In the genomic region with DNA sequence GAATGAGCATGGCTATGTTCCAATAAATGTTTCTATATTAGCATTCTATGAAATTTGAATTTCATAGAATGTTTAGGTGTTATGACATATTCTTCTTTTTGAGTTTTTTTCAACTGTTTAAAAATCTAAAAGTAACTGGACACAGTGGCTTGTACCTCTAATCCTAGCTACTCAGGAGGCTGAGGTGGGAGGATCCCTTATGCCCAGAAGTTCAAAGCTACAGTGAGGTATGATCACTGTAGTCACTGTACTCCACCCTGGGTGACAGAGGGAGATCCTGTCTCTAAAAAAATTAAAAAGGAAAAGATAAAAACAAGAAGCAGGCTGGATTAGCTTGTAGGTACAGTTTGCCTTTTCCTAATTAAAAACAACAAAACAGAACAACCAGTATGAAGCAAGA, we compare ENCODE assay signal across 23 cellular contexts.
DNase-seq lines count a peak whose midpoint lies in the region; ATAC-seq and TF ChIP-seq lines count a peak whose summit lies in the region.
"Had no signal": no experiment of that assay in that cellular context is flagged by ENCODE, and none has a peak within 500 bp of the region (broad histone marks: within the 10 kb centered on the region; RNA-seq: fewer than 3 reads in every experiment).

No MANE protein-coding gene starts in this region.

- H3K4me2 ChIP-seq in DND-41 (ENCODE audit: insufficient read depth, low read length) = no peak overlapping the region

- no peak overlapping the region for H3K4me3 Mint-ChIP-seq in T-helper 2 cell treated with Interferon-gamma antibody and Interleukin-4, amounts not matched to agents 5 μg/mL and 100 μg/mL, for 36 hours
- no peak overlapping the region for H3K4me3 Mint-ChIP-seq in T-helper 17 cell
- no peak overlapping the region for H3K4me3 Mint-ChIP-seq in mesothelial cell of epicardium

- peaks cover 32% of the 10 kb centered on the region for H4K20me1 ChIP-seq in DND-41 (ENCODE audit: insufficient read depth, low read length)

- no peaks in the 10 kb centered on the region for H3K36me3 ChIP-seq in DND-41 (ENCODE audit: insufficient read depth, low read length)
- H3K36me3 ChIP-seq: BE2C, MG63, uterus had no signal

- TF ChIP-seq CTCF in DND-41 (IDR thresholded peaks at IDR 0.05; ENCODE audit: borderline replicate concordance, extremely low read depth, low read length, poor library complexity, severe bottlenecking) = no peak
- no peak for TF ChIP-seq CTCF in mesothelial cell of epicardium (IDR thresholded peaks at IDR 0.05; ENCODE audit: unreplicated experiment)

- H3K9me3 Mint-ChIP-seq in T-helper 2 cell treated with Interferon-gamma antibody and Interleukin-4, amounts not matched to agents 5 μg/mL and 100 μg/mL, for 36 hours = no peaks in the 10 kb centered on the region
- H3K9me3 Mint-ChIP-seq in mesothelial cell of epicardium = no peaks in the 10 kb centered on the region
- H3K9me3 Mint-ChIP-seq: immature natural killer cell had no signal

- peak; percentile 53; the same call in 1 of the 3 replicates for ATAC-seq in DND-41 (ENCODE audit: insufficient read depth, low read depth)
- ATAC-seq in T-helper 17 cell = no peak
- ATAC-seq in HG03097 (IDR thresholded peaks at IDR 0.05; ENCODE audit: low FRiP score, unreplicated experiment) = no peak
- ATAC-seq: heart right ventricle, left ventricle myocardium superior had no signal

- no peak overlapping the region for H3K9ac ChIP-seq in DND-41 (ENCODE audit: low read depth, low read length)

- H2AFZ ChIP-seq in DND-41 (ENCODE audit: low read depth, low read length) = no peak overlapping the region

- H3K4me3 ChIP-seq in DND-41 (ENCODE audit: low read depth in 1 of 2, low read length in 2 of 2) = no peak overlapping the region
- H3K4me3 ChIP-seq: heart right ventricle, MG63, uterus had no signal

- no peaks in the 10 kb centered on the region for H3K27me3 ChIP-seq in DND-41 (ENCODE audit: insufficient read depth, low read length, poor library complexity)
- H3K27me3 ChIP-seq: BE2C, heart right ventricle, MG63, uterus had no signal

- DNase-seq in T-helper 2 cell treated with Interferon-gamma antibody and Interleukin-4, amounts not matched to agents 5 μg/mL and 100 μg/mL, for 36 hours (ENCODE audit: low spot score) = no peak
- DNase-seq in T-helper 2 cell (no peak), DND-41 (no peak), T-helper 17 cell (no peak), mesothelial cell of epicardium (ENCODE audit: low spot score in 2 of 2, unreplicated experiment in 2 of 2) (no peak), NCI-H1694 treated with DMSO at 0.1 percent for 48 hours (lab: John Stamatoyannopoulos, UW) (no peak), GM19238 (ENCODE audit: insufficient read length, low spot score) (no peak)
- DNase-seq: amniotic stem cell; BE2C; dermis blood vessel endothelial cell; heart right ventricle; immature natural killer cell; IMR-90; left ventricle myocardium superior; MG63; NCI-H1436; NCI-H526 treated with DMSO at 0.1 percent for 48 hours; nucleus accumbens; retina; SHP77; stimulated activated CD8-positive, alpha-beta memory T cell treated with anti-CD3 and anti-CD28 coated beads, Interleukin-4, amount 100 ng/mL, for 48 hours; uterus had no signal

- no peak overlapping the region for H3K27ac ChIP-seq in DND-41 (ENCODE audit: low read length)

- H3K4me1 Mint-ChIP-seq in T-helper 2 cell treated with Interferon-gamma antibody and Interleukin-4, amounts not matched to agents 5 μg/mL and 100 μg/mL, for 36 hours (ENCODE audit: low read depth) = peaks cover 36% of the 10 kb centered on the region
- H3K4me1 Mint-ChIP-seq in T-helper 17 cell (peaks cover 32% of the 10 kb centered on the region), mesothelial cell of epicardium (peaks cover 26% of the 10 kb centered on the region)

- H3K36me3 Mint-ChIP-seq in T-helper 2 cell treated with Interferon-gamma antibody and Interleukin-4, amounts not matched to agents 5 μg/mL and 100 μg/mL, for 36 hours (ENCODE audit: low read depth) = peaks cover 9% of the 10 kb centered on the region
- H3K36me3 Mint-ChIP-seq in T-helper 17 cell (ENCODE audit: low read depth) (peaks cover 3% of the 10 kb centered on the region), mesothelial cell of epicardium (peaks cover 4% of the 10 kb centered on the region)
- H3K36me3 Mint-ChIP-seq: immature natural killer cell had no signal

- peak overlapping the region; percentile 13 for H3K27ac Mint-ChIP-seq in T-helper 2 cell treated with Interferon-gamma antibody and Interleukin-4, amounts not matched to agents 5 μg/mL and 100 μg/mL, for 36 hours
- H3K27ac Mint-ChIP-seq in T-helper 17 cell = peak overlapping the region; percentile 93
- peak overlapping the region; percentile 34 for H3K27ac Mint-ChIP-seq in mesothelial cell of epicardium

- no peaks in the 10 kb centered on the region for H3K27me3 Mint-ChIP-seq in T-helper 2 cell treated with Interferon-gamma antibody and Interleukin-4, amounts not matched to agents 5 μg/mL and 100 μg/mL, for 36 hours (ENCODE audit: low read depth)
- no peaks in the 10 kb centered on the region for H3K27me3 Mint-ChIP-seq in T-helper 17 cell
- no peaks in the 10 kb centered on the region for H3K27me3 Mint-ChIP-seq in mesothelial cell of epicardium (ENCODE audit: low read depth)

- H3K79me2 ChIP-seq in DND-41 (ENCODE audit: insufficient read depth, low read length) = peaks cover 95% of the 10 kb centered on the region

- no peaks in the 10 kb centered on the region for H3K9me3 ChIP-seq in DND-41 (ENCODE audit: insufficient read depth, low read length, severe bottlenecking)
- no peaks in the 10 kb centered on the region for H3K9me3 ChIP-seq in T-helper 17 cell (ENCODE audit: control insufficient read depth, low read length, poor library complexity, severe bottlenecking)
- H3K9me3 ChIP-seq: BE2C, heart right ventricle, MG63, uterus had no signal

- H3K4me1 ChIP-seq in DND-41 (ENCODE audit: insufficient read depth, low read length) = peaks cover 7% of the 10 kb centered on the region

Comparison
In these comparisons a context has a peak if more than half of its experiments do, and no peak if none do; other contexts are left out.
1. H3K27ac Mint-ChIP-seq: peak in every context shown above with its lines; median percentile 93 in T-helper 17 cell; 34 in mesothelial cell of epicardium; 13 in T-helper 2 cell treated with Interferon-gamma antibody and Interleukin-4, amounts not matched to agents 5 μg/mL and 100 μg/mL, for 36 hours.